ENCODE assay signal across 8 cellular contexts in the genomic region with DNA sequence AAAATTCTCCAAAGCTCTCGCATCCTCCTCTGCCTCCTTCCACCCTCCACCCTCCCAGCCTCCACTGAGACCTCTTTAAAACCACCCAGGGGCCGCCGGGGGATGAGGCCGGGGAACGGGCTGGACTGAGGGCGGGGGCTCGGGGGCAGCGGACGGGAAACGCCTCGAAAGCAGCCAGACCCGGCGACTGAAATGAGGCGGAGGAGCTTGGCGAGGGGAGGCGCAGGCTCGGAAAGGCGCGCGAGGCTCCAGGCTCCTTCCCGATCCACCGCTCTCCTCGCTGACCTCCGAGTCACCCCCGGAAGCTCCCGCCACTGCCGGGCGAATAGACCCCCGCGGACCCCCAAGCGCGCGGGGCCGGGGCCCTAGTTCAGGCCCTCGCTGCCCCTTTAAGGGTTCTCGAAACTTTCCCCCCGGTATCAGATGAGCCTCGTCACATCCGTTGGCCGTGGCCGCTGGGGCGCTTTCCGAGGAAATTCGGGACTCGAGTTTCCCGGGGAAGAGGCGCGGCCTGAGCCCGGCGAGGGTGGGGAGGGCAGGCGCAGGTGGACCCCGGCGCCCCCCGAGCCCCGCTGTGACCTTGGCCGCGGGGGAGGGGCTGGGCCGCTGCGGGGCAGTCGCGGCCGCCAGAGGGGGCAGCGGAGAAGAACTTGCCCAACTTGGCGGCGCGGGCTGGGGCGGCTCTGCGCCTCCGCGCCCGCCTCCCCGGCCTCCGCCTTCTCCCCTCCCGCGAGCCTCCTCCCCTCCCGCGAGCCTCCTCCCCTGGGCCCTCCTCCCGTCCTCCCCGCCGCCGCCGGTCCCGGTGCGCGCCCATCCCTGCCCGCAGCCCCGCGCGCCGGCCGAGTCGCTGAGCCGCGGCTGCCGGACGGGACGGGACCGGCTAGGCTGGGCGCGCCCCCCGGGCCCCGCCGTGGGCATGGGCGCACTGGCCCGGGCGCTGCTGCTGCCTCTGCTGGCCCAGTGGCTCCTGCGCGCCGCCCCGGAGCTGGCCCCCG. TPM values are rescaled to one million over a fixed set of nuclear protein-coding genes. Genes with fewer than 3 reads are reported as not detected.
DNase-seq lines count a peak whose midpoint lies in the region; ATAC-seq, FAIRE-seq and TF ChIP-seq lines count a peak whose summit lies in the region.

Gene BACE2 (plus strand): TSS at position 813 of the 995 bp plus-strand sequence. CDS start 104 bp downstream, at position 917.

- peaks cover 2% of the 10 kb centered on the region for H3K36me3 Mint-ChIP-seq in astrocyte (ENCODE audit: low read depth, unreplicated experiment)

- H3K79me2 ChIP-seq in DND-41 (ENCODE audit: insufficient read depth, low read length) (no peaks in the 10 kb centered on the region), astrocyte (ENCODE audit: insufficient read depth, low read length) (peaks cover 29% of the 10 kb centered on the region)

- H3K27me3 ChIP-seq in DND-41 (ENCODE audit: insufficient read depth, low read length, poor library complexity): peaks cover 71% of the 10 kb centered on the region
- no peaks in the 10 kb centered on the region for H3K27me3 ChIP-seq in astrocyte (ENCODE audit: insufficient read depth, low read length)
- H3K27me3 ChIP-seq in right cardiac atrium (ENCODE audit: control insufficient read depth, insufficient read depth): no peaks in the 10 kb centered on the region
- no peaks in the 10 kb centered on the region for H3K27me3 ChIP-seq in prostate gland (replicated peaks; ENCODE audit: insufficient read depth)

- peaks cover 27% of the 10 kb centered on the region for H3K27me3 Mint-ChIP-seq in astrocyte (ENCODE audit: low read depth, unreplicated experiment)

- intact Hi-C loops in right cardiac atrium (cut with DNase I): no loop called here
- intact Hi-C loops in prostate gland (cut with DNase I): loop anchor here (5.0 to 10.0 kb wide), 2 partner anchors 257 to 290 kb away; partner anchors contain the start of gene MX1

- no peaks in the 10 kb centered on the region for H3K9me3 Mint-ChIP-seq in astrocyte (ENCODE audit: unreplicated experiment)

- H3K4me2 ChIP-seq in DND-41 (ENCODE audit: insufficient read depth, low read length) (peak within 1 kb of the TSS; percentile 75), astrocyte (ENCODE audit: low read length) (peak within 1 kb of the TSS; percentile 89)

- no peak for FAIRE-seq in astrocyte (lab: Jason Lieb, UNC)

- no peaks in the 10 kb centered on the region for H3K9me3 ChIP-seq in DND-41 (ENCODE audit: insufficient read depth, low read length, severe bottlenecking)
- H3K9me3 ChIP-seq in astrocyte (ENCODE audit: insufficient read depth, low read depth, low read length): no peaks in the 10 kb centered on the region
- H3K9me3 ChIP-seq in right cardiac atrium (ENCODE audit: control insufficient read depth, low read length): no peaks in the 10 kb centered on the region
- H3K9me3 ChIP-seq in prostate gland: no peaks in the 10 kb centered on the region

- peak; percentile 74 for DNase-seq in DND-41
- peak; percentile 67 for DNase-seq in RWPE1 (ENCODE audit: low spot score)
- peak; percentile 61 for DNase-seq in astrocyte (ENCODE audit: low read depth)
- DNase-seq in right cardiac atrium: peak; percentile 88 to 94 (median 93)
- peak; percentile 89 for DNase-seq in prostate gland (ENCODE audit: low spot score)

- H4K20me1 ChIP-seq in DND-41 (ENCODE audit: insufficient read depth, low read length): peaks cover 7% of the 10 kb centered on the region
- H4K20me1 ChIP-seq in astrocyte (ENCODE audit: insufficient read depth, low read length): peaks cover 20% of the 10 kb centered on the region

- peak within 1 kb of the TSS; percentile 60 for H2AFZ ChIP-seq in DND-41 (ENCODE audit: low read depth, low read length)
- H2AFZ ChIP-seq in astrocyte (ENCODE audit: low read depth, low read length): peak within 1 kb of the TSS; percentile 89

- CTCF ChIA-PET in RWPE1 (lab: Yijun Ruan, JAX): interaction anchor here (0.6 to 1.1 kb wide), 5 partner anchors 18 to 919 kb away, joined by 3 to 5 read pairs (median 3); no protein-coding TSS in a partner anchor

- ATAC-seq in DND-41 (ENCODE audit: insufficient read depth, low read depth) (peak; percentile 85), HG02884 (IDR thresholded peaks at IDR 0.05; ENCODE audit: unreplicated experiment) (peak; percentile 55), right cardiac atrium (peak; percentile 86 to 93), HG03565 (IDR thresholded peaks at IDR 0.05; ENCODE audit: unreplicated experiment) (no peak), GM19452 (IDR thresholded peaks at IDR 0.05; ENCODE audit: unreplicated experiment) (no peak)

- H3K4me1 Mint-ChIP-seq in astrocyte (ENCODE audit: low read depth, unreplicated experiment): peaks cover 9% of the 10 kb centered on the region

- POLR2A ChIA-PET in RWPE1 (lab: Yijun Ruan, JAX; ENCODE audit: low non-redundant PET): interaction anchor here (0.6 kb wide), 2 partner anchors 47 to 408 kb away, joined by 3 read pairs; no protein-coding TSS in a partner anchor

- TF ChIP-seq POLR2A in prostate gland (IDR thresholded peaks at IDR 0.05): peak; percentile 66

- H3K4me1 ChIP-seq in DND-41 (ENCODE audit: insufficient read depth, low read length): peaks cover 18% of the 10 kb centered on the region
- H3K4me1 ChIP-seq in astrocyte (ENCODE audit: insufficient read depth, low read length): peaks cover 19% of the 10 kb centered on the region
- peaks cover 11% of the 10 kb centered on the region for H3K4me1 ChIP-seq in right cardiac atrium (ENCODE audit: control insufficient read depth, insufficient read depth, low read length)
- H3K4me1 ChIP-seq in prostate gland (replicated peaks): no peaks in the 10 kb centered on the region

- no peak within 1 kb of the TSS for H3K27ac ChIP-seq in DND-41 (ENCODE audit: low read length)
- H3K27ac ChIP-seq in RWPE1: peak within 1 kb of the TSS; percentile 78
- peak within 1 kb of the TSS; percentile 54 for H3K27ac ChIP-seq in astrocyte (ENCODE audit: low read depth, low read length)
- H3K27ac ChIP-seq in right cardiac atrium (ENCODE audit: low read length): peak within 1 kb of the TSS; percentile 96
- peak within 1 kb of the TSS; percentile 95 to 96 for H3K27ac ChIP-seq in prostate gland

- H3K9ac ChIP-seq in DND-41 (ENCODE audit: low read depth, low read length): peak within 1 kb of the TSS; percentile 51; the same call in 1 of the 2 replicates
- H3K9ac ChIP-seq in astrocyte (ENCODE audit: low read length): peak within 1 kb of the TSS; percentile 83

- H3K4me3 ChIP-seq in DND-41 (ENCODE audit: low read depth in 1 of 2, low read length in 2 of 2): peak within 1 kb of the TSS; percentile 27 to 55; a peak in 3 of 4 replicates
- H3K4me3 ChIP-seq in astrocyte (ENCODE audit: insufficient read depth, low read depth, low read length): peak within 1 kb of the TSS; percentile 64
- peak within 1 kb of the TSS; percentile 94 for H3K4me3 ChIP-seq in right cardiac atrium (ENCODE audit: low read length)
- H3K4me3 ChIP-seq in prostate gland: peak within 1 kb of the TSS; percentile 76 to 90

- TF ChIP-seq CTCF in DND-41 (IDR thresholded peaks at IDR 0.05; ENCODE audit: borderline replicate concordance, extremely low read depth, low read length, poor library complexity, severe bottlenecking) (peak; percentile 62), RWPE1 (conservative IDR thresholded peaks at IDR 0.05; ENCODE audit: low read depth) (peak; percentile 70), astrocyte (IDR thresholded peaks at IDR 0.05; ENCODE audit: insufficient read depth, low read depth, low read length) (peak; percentile 3), prostate gland (IDR thresholded peaks at IDR 0.05) (peak; percentile 74 to 94 (median 86))

- WGBS in right cardiac atrium: under 1% methylated on average over 111 of the region's 111 CpGs
- under 1% methylated on average over 98 of the region's 111 CpGs for WGBS in prostate gland

- H3K36me3 ChIP-seq in DND-41 (ENCODE audit: insufficient read depth, low read length) (no peaks in the 10 kb centered on the region), astrocyte (ENCODE audit: insufficient read depth, low read length) (no peaks in the 10 kb centered on the region), prostate gland (no peaks in the 10 kb centered on the region)

- peak within 1 kb of the TSS; percentile 50 for H3K27ac Mint-ChIP-seq in astrocyte (ENCODE audit: unreplicated experiment)

- H3K4me3 Mint-ChIP-seq in astrocyte (ENCODE audit: unreplicated experiment): peak within 1 kb of the TSS; percentile 84

RNA-seq across cellular contexts. Expression of gene BACE2, which starts in this region (rescaled TPM):
- total RNA-seq in astrocyte (16.8 and 19.3 TPM in 2 replicates), right cardiac atrium (10 to 100 TPM; 26.3 to 34.0 (median 27.5) TPM), prostate gland (100 to 1,000 TPM; 103 to 119 TPM)
- 11.7 TPM for polyA plus RNA-seq in right cardiac atrium

Comparison
In these comparisons a context has a peak if more than half of its experiments do, and no peak if none do; other contexts are left out.
1. ATAC-seq: peak in DND-41 (single experiment), HG02884 (single experiment) and right cardiac atrium (2 of 2); none in HG03565 (single experiment) and GM19452 (single experiment).
2. H3K4me3 ChIP-seq: peak in every context shown above with its lines; median percentile 94 in right cardiac atrium; 83 in prostate gland; 64 in astrocyte; 41 in DND-41.
3. CTCF ChIP-seq: peak in every context shown above with its lines; median percentile 86 in prostate gland; 70 in RWPE1; 62 in DND-41; 3 in astrocyte.
4. Peak in every context shown above with its lines, with median percentiles within 50 percentile points of each other: DNase-seq.